In genomic region chr22:43848366-43849171, GRCh38 we compare ENCODE assay signal across 9 cellular contexts. TPM values are rescaled to one million over a fixed set of nuclear protein-coding genes. Genes with fewer than 3 reads are reported as not detected.
DNase-seq lines count a peak whose midpoint lies in the region; ATAC-seq, FAIRE-seq and TF ChIP-seq lines count a peak whose summit lies in the region.
"Had no signal": no experiment of that assay in that cellular context is flagged by ENCODE, and none has a peak within 500 bp of the region (broad histone marks: within the 10 kb centered on the region; RNA-seq: fewer than 3 reads in every experiment).

No MANE protein-coding gene starts in this region.

- POLR2A ChIA-PET in HepG2 (lab: Yijun Ruan, JAX) = no interaction called here

- peak; percentile 91 for DNase-seq in COR-L47 (lab: John Stamatoyannopoulos, UW)
- DNase-seq in LNCaP clone FGC (ENCODE audit: low read depth) = no peak
- DNase-seq in adipocyte (ENCODE audit: low read depth) = peak; percentile 15
- no peak for DNase-seq in HepG2 (ENCODE audit: low spot score)
- no peak for DNase-seq in GM13976 (ENCODE audit: low spot score)
- no peak for DNase-seq in activated CD8-positive, alpha-beta memory T cell treated with anti-CD3 and anti-CD28 coated beads for 24 hours
- no peak for DNase-seq in GF-D8 (lab: John Stamatoyannopoulos, UW)

- peak; percentile 18 for FAIRE-seq in HepG2 (lab: Jason Lieb, UNC)

- ATAC-seq in HepG2 (peak; percentile 81), GM21619 (IDR thresholded peaks at IDR 0.05; ENCODE audit: unreplicated experiment) (no peak)

- peaks cover 74% of the 10 kb centered on the region for H3K27me3 ChIP-seq in adipocyte (replicated peaks; ENCODE audit: control insufficient read depth, insufficient read depth, low read length)
- peaks cover 11 to 69% of the 10 kb centered on the region in 2 experiments; a peak in 3 of 5 replicates for H3K27me3 ChIP-seq in HepG2 (ENCODE audit: control insufficient read depth in 1 of 2, insufficient read depth in 2 of 2, low read length in 2 of 2)

- H3K4me1 ChIP-seq in adipocyte (ENCODE audit: control insufficient read depth, insufficient read depth, low read length) (peaks cover 2% of the 10 kb centered on the region), HepG2 (ENCODE audit: insufficient read depth, low read length) (no peaks in the 10 kb centered on the region)

- no peak overlapping the region for H2AFZ ChIP-seq in HepG2 (ENCODE audit: low read length)

- CTCF ChIA-PET in HepG2 (lab: Yijun Ruan, JAX; ENCODE audit: low intra/inter-chr PET ratio, low total read pairs) = interaction anchor here (1.5 kb wide), 1 partner anchor 461 kb away, joined by 3 read pairs; no protein-coding TSS in a partner anchor

- intact Hi-C loops in HepG2 (cut with micrococcal nuclease; ENCODE audit: unreplicated experiment) = no loop called here

- WGBS in HepG2 (ENCODE audit: low lambda C conversion rate) = 17% methylated on average over 9 of the region's 16 CpGs

- TF ChIP-seq CTCF in LNCaP clone FGC (IDR thresholded peaks at IDR 0.05; ENCODE audit: control insufficient read depth, extremely low read depth, insufficient read depth) (peak; percentile 76), HepG2 (CRISPR knock-in tag; IDR thresholded peaks at IDR 0.05) (peak; percentile 69), GM13976 (IDR thresholded peaks at IDR 0.05; ENCODE audit: borderline replicate concordance, control extremely low read depth, extremely low read depth, insufficient read depth, missing control alignments) (no peak)

- H3K9me3 ChIP-seq in adipocyte (ENCODE audit: control insufficient read depth, low read length) (no peaks in the 10 kb centered on the region), HepG2 (ENCODE audit: low read length) (no peaks in the 10 kb centered on the region)

- no peak overlapping the region for H3K9ac ChIP-seq in adipocyte (ENCODE audit: low read length)
- no peak overlapping the region for H3K9ac ChIP-seq in HepG2 (ENCODE audit: insufficient read depth, low read depth, low read length)

- H3K36me3 ChIP-seq in adipocyte (ENCODE audit: control insufficient read depth, insufficient read depth, low read length, severe bottlenecking) = no peaks in the 10 kb centered on the region
- H3K36me3 ChIP-seq in HepG2 (replicated peaks in 1 of 2; ENCODE audit: control insufficient read depth in 1 of 2, insufficient read depth in 2 of 2, low read length in 2 of 2) = no peaks in the 10 kb centered on the region

- TF ChIP-seq EP300 in HepG2 (IDR thresholded peaks at IDR 0.05; ENCODE audit: low read depth in 2 of 2, low read length in 2 of 2) (no peak), HepG2 (CRISPR knock-in tag; IDR thresholded peaks at IDR 0.05; ENCODE audit: borderline replicate concordance) (no peak)

- BruUV-seq in HepG2 (replicated peaks; lab: Mats Ljungman, UMichigan) = no TSS peak

- H3K4me3 ChIP-seq in LNCaP clone FGC (ENCODE audit: low read depth, low read length) (no peak overlapping the region), adipocyte (ENCODE audit: low read length) (no peak overlapping the region), HepG2 (replicated peaks in 1 of 3; ENCODE audit: insufficient read depth in 1 of 3, low read depth in 2 of 3, low read length in 3 of 3) (no peak overlapping the region)

- H4K20me1 ChIP-seq in HepG2 (ENCODE audit: insufficient read depth, low read length) = no peaks in the 10 kb centered on the region

- H3K27ac ChIP-seq in HepG2 (ENCODE audit: extremely low read length, insufficient read depth, low read length) = no peak overlapping the region

- no peak overlapping the region for H3K4me2 ChIP-seq in HepG2 (ENCODE audit: low read depth, low read length)

- no peak for TF ChIP-seq POLR2A in HepG2 (IDR thresholded peaks at IDR 0.05; ENCODE audit: insufficient read depth in 1 of 2, low read depth in 2 of 2, low read length in 2 of 2)

- no peaks in the 10 kb centered on the region for H3K79me2 ChIP-seq in HepG2 (ENCODE audit: insufficient read depth, low read length)

- in situ Hi-C loops in HepG2 (cut with HindIII; ENCODE audit: extremely low pct_ligation_motif_present, low pct_unique_long_range_greater_than_20kb) (no loop called here), GM13976 (cut with MboI; ENCODE audit: low sequenced_read_pairs, unreplicated experiment) (no loop called here)

- no peak for TF ChIP-seq RAD21 in HepG2 (CRISPR knock-in tag; IDR thresholded peaks at IDR 0.05)

TF ChIP-seq in HepG2, 621 proteins besides CTCF, POLR2A, EP300 and RAD21 (continues in another document):
- no peak for TF ChIP-seq ZNF83 (CRISPR knock-in tag; IDR thresholded peaks at IDR 0.05; ENCODE audit: borderline replicate concordance)

RNA-seq across cellular contexts. Expression of gene SULT4A1, which starts 13.7 kb away (rescaled TPM):
- total RNA-seq in HepG2 (2016; rRNA removed; fragmentation: Illumina TruSeq; extraction: Trizol) = not detected in 2 replicates
- total RNA-seq in HepG2 (2016; cell fraction: cytosol; rRNA removed; fragmentation: Illumina TruSeq; extraction: Trizol; ENCODE audit: low read depth) = not detected in 2 replicates
- total RNA-seq in HepG2 (2016; cell fraction: insoluble cytoplasmic fraction; rRNA removed; fragmentation: Illumina TruSeq; extraction: Trizol) = not detected in 2 replicates
- total RNA-seq in HepG2 (2016; cell fraction: membrane; rRNA removed; fragmentation: Illumina TruSeq; extraction: Trizol) = not detected in 2 replicates
- not detected in 2 replicates for total RNA-seq in HepG2 (2016; cell fraction: nucleus; rRNA removed; fragmentation: Illumina TruSeq; extraction: Trizol)
- not detected in 2 replicates for polyA plus RNA-seq in HepG2 (2011; rRNA removed)
- polyA plus RNA-seq in HepG2 (2011; cell fraction: cytosol; rRNA removed) = not detected in 2 replicates
- not detected in 2 replicates for polyA plus RNA-seq in HepG2 (2011; cell fraction: nucleus; rRNA removed)
- polyA plus RNA-seq in HepG2 (2012) = not detected in 2 replicates
- not detected in 2 replicates for polyA plus RNA-seq in HepG2 (2016; cell fraction: cytosol; fragmentation: Illumina TruSeq; extraction: Trizol; ENCODE audit: low read depth)
- not detected in 2 replicates for polyA plus RNA-seq in HepG2 (2016; cell fraction: insoluble cytoplasmic fraction; fragmentation: Illumina TruSeq; extraction: Trizol; ENCODE audit: low read depth)
- polyA plus RNA-seq in HepG2 (2016; cell fraction: membrane; fragmentation: Illumina TruSeq; extraction: Trizol; ENCODE audit: low read depth) = not detected in 2 replicates
- not detected in 2 replicates for polyA plus RNA-seq in HepG2 (2016; cell fraction: nucleus; fragmentation: Illumina TruSeq; extraction: Trizol; ENCODE audit: insufficient read depth, low read depth)
- not detected in 2 replicates for polyA minus RNA-seq in HepG2 (2011; rRNA and poly(A)+ RNA removed; ENCODE audit: low replicate concordance)
- not detected in 2 replicates for polyA minus RNA-seq in HepG2 (2011; cell fraction: cytosol; rRNA and poly(A)+ RNA removed)
- polyA minus RNA-seq in HepG2 (2011; cell fraction: nucleus; rRNA and poly(A)+ RNA removed) = not detected in 2 replicates

RNA-seq across cellular contexts. Expression of gene EFCAB6, which starts 36.5 kb away (rescaled TPM):
- not detected in 2 replicates for total RNA-seq in HepG2 (2016; rRNA removed; fragmentation: Illumina TruSeq; extraction: Trizol)
- total RNA-seq in HepG2 (2016; cell fraction: cytosol; rRNA removed; fragmentation: Illumina TruSeq; extraction: Trizol; ENCODE audit: low read depth) = not detected in 2 replicates
- total RNA-seq in HepG2 (2016; cell fraction: insoluble cytoplasmic fraction; rRNA removed; fragmentation: Illumina TruSeq; extraction: Trizol) = not detected in 2 replicates
- not detected in 2 replicates for total RNA-seq in HepG2 (2016; cell fraction: membrane; rRNA removed; fragmentation: Illumina TruSeq; extraction: Trizol)
- total RNA-seq in HepG2 (2016; cell fraction: nucleus; rRNA removed; fragmentation: Illumina TruSeq; extraction: Trizol) = not detected in 2 replicates
- not detected in 2 replicates for polyA plus RNA-seq in HepG2 (2011; rRNA removed)
- not detected in 2 replicates for polyA plus RNA-seq in HepG2 (2011; cell fraction: cytosol; rRNA removed)
- polyA plus RNA-seq in HepG2 (2011; cell fraction: nucleus; rRNA removed) = not detected in 2 replicates
- not detected in 2 replicates for polyA plus RNA-seq in HepG2 (2012)
- not detected in 2 replicates for polyA plus RNA-seq in HepG2 (2016; cell fraction: cytosol; fragmentation: Illumina TruSeq; extraction: Trizol; ENCODE audit: low read depth)
- polyA plus RNA-seq in HepG2 (2016; cell fraction: insoluble cytoplasmic fraction; fragmentation: Illumina TruSeq; extraction: Trizol; ENCODE audit: low read depth) = not detected in 2 replicates
- polyA plus RNA-seq in HepG2 (2016; cell fraction: membrane; fragmentation: Illumina TruSeq; extraction: Trizol; ENCODE audit: low read depth) = not detected in 2 replicates
- polyA plus RNA-seq in HepG2 (2016; cell fraction: nucleus; fragmentation: Illumina TruSeq; extraction: Trizol; ENCODE audit: insufficient read depth, low read depth) = not detected in 2 replicates
- not detected in 2 replicates for polyA minus RNA-seq in HepG2 (2011; rRNA and poly(A)+ RNA removed; ENCODE audit: low replicate concordance)
- polyA minus RNA-seq in HepG2 (2011; cell fraction: cytosol; rRNA and poly(A)+ RNA removed) = not detected in 2 replicates
- polyA minus RNA-seq in HepG2 (2011; cell fraction: nucleus; rRNA and poly(A)+ RNA removed) = not detected in 2 replicates

RNA-seq across cellular contexts. Expression of gene PNPLA5, which starts 43.2 kb away (rescaled TPM):
- total RNA-seq in HepG2 (2016; rRNA removed; fragmentation: Illumina TruSeq; extraction: Trizol) = not detected in 2 replicates
- not detected in 2 replicates for total RNA-seq in HepG2 (2016; cell fraction: cytosol; rRNA removed; fragmentation: Illumina TruSeq; extraction: Trizol; ENCODE audit: low read depth)
- not detected in 2 replicates for total RNA-seq in HepG2 (2016; cell fraction: insoluble cytoplasmic fraction; rRNA removed; fragmentation: Illumina TruSeq; extraction: Trizol)
- not detected in 2 replicates for total RNA-seq in HepG2 (2016; cell fraction: membrane; rRNA removed; fragmentation: Illumina TruSeq; extraction: Trizol)
- not detected in 2 replicates for total RNA-seq in HepG2 (2016; cell fraction: nucleus; rRNA removed; fragmentation: Illumina TruSeq; extraction: Trizol)
- polyA plus RNA-seq in HepG2 (2011; rRNA removed) = not detected in 2 replicates
- polyA plus RNA-seq in HepG2 (2011; cell fraction: cytosol; rRNA removed) = not detected in 2 replicates
- polyA plus RNA-seq in HepG2 (2011; cell fraction: nucleus; rRNA removed) = not detected in 2 replicates
- not detected in 2 replicates for polyA plus RNA-seq in HepG2 (2012)
- polyA plus RNA-seq in HepG2 (2016; cell fraction: cytosol; fragmentation: Illumina TruSeq; extraction: Trizol; ENCODE audit: low read depth) = not detected in 2 replicates
- not detected in 2 replicates for polyA plus RNA-seq in HepG2 (2016; cell fraction: insoluble cytoplasmic fraction; fragmentation: Illumina TruSeq; extraction: Trizol; ENCODE audit: low read depth)
- polyA plus RNA-seq in HepG2 (2016; cell fraction: membrane; fragmentation: Illumina TruSeq; extraction: Trizol; ENCODE audit: low read depth) = not detected in 2 replicates
- not detected in 2 replicates for polyA plus RNA-seq in HepG2 (2016; cell fraction: nucleus; fragmentation: Illumina TruSeq; extraction: Trizol; ENCODE audit: insufficient read depth, low read depth)
- not detected in 2 replicates for polyA minus RNA-seq in HepG2 (2011; rRNA and poly(A)+ RNA removed; ENCODE audit: low replicate concordance)
- polyA minus RNA-seq in HepG2 (2011; cell fraction: cytosol; rRNA and poly(A)+ RNA removed) = not detected in 2 replicates
- not detected in 2 replicates for polyA minus RNA-seq in HepG2 (2011; cell fraction: nucleus; rRNA and poly(A)+ RNA removed)
- polyA plus RNA-seq: esophagus had no signal

Comparison
In these comparisons a context has a peak if more than half of its experiments do, and no peak if none do; other contexts are left out.
1. DNase-seq: peak in COR-L47 (single experiment) and adipocyte (single experiment); none in LNCaP clone FGC (single experiment), HepG2 (single experiment), GM13976 (single experiment), activated CD8-positive, alpha-beta memory T cell treated with anti-CD3 and anti-CD28 coated beads for 24 hours (single experiment) and GF-D8 (single experiment).